1 cellular context compared by ENCODE assay signal in the genomic region with DNA sequence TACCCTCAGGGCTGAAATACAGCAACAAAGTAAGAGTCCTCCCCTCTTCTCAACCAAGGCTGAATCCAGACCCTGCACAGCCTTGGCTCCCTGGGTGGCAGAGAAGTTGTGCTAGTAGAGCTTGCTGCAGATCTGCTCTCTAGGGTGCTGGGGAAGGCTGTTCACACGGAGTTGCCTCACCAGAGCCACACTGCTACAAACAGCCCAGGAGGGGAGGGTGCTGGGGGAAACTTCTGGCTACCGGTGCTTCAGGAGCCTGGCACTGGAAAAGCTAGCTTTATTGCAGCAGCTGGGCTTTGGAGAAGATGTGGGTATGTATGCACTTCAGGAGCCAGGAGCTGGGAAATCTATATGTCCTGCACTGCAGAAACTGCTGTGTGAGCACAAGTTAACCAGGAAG.
TF ChIP-seq lines count a peak whose summit lies in the region.

No MANE protein-coding gene starts in this region.

TF ChIP-seq in K562, 482 proteins besides CTCF, POLR2A, EP300 and RAD21 (continued from another document):
- TF ChIP-seq RBM25 (IDR thresholded peaks at IDR 0.05; ENCODE audit: low read depth, low read length, severe bottlenecking) (no peak), ZFPM2 (CRISPR knock-in tag; IDR thresholded peaks at IDR 0.05) (no peak), TEAD4 (IDR thresholded peaks at IDR 0.05; ENCODE audit: low read length) (no peak), TEAD4 (CRISPR knock-in tag; IDR thresholded peaks at IDR 0.05; ENCODE audit: borderline replicate concordance) (no peak)
- TF ChIP-seq, protein P1, sequence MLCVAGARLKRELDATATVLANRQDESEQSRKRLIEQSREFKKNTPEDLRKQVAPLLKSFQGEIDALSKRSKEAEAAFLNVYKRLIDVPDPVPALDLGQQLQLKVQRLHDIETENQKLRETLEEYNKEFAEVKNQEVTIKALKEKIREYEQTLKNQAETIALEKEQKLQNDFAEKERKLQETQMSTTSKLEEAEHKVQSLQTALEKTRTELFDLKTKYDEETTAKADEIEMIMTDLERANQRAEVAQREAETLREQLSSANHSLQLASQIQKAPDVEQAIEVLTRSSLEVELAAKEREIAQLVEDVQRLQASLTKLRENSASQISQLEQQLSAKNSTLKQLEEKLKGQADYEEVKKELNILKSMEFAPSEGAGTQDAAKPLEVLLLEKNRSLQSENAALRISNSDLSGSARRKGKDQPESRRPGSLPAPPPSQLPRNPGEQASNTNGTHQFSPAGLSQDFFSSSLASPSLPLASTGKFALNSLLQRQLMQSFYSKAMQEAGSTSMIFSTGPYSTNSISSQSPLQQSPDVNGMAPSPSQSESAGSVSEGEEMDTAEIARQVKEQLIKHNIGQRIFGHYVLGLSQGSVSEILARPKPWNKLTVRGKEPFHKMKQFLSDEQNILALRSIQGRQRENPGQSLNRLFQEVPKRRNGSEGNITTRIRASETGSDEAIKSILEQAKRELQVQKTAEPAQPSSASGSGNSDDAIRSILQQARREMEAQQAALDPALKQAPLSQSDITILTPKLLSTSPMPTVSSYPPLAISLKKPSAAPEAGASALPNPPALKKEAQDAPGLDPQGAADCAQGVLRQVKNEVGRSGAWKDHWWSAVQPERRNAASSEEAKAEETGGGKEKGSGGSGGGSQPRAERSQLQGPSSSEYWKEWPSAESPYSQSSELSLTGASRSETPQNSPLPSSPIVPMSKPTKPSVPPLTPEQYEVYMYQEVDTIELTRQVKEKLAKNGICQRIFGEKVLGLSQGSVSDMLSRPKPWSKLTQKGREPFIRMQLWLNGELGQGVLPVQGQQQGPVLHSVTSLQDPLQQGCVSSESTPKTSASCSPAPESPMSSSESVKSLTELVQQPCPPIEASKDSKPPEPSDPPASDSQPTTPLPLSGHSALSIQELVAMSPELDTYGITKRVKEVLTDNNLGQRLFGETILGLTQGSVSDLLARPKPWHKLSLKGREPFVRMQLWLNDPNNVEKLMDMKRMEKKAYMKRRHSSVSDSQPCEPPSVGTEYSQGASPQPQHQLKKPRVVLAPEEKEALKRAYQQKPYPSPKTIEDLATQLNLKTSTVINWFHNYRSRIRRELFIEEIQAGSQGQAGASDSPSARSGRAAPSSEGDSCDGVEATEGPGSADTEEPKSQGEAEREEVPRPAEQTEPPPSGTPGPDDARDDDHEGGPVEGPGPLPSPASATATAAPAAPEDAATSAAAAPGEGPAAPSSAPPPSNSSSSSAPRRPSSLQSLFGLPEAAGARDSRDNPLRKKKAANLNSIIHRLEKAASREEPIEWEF (CRISPR knock-in tag; IDR thresholded peaks at IDR 0.05) = no peak
- TF ChIP-seq, protein P2, sequence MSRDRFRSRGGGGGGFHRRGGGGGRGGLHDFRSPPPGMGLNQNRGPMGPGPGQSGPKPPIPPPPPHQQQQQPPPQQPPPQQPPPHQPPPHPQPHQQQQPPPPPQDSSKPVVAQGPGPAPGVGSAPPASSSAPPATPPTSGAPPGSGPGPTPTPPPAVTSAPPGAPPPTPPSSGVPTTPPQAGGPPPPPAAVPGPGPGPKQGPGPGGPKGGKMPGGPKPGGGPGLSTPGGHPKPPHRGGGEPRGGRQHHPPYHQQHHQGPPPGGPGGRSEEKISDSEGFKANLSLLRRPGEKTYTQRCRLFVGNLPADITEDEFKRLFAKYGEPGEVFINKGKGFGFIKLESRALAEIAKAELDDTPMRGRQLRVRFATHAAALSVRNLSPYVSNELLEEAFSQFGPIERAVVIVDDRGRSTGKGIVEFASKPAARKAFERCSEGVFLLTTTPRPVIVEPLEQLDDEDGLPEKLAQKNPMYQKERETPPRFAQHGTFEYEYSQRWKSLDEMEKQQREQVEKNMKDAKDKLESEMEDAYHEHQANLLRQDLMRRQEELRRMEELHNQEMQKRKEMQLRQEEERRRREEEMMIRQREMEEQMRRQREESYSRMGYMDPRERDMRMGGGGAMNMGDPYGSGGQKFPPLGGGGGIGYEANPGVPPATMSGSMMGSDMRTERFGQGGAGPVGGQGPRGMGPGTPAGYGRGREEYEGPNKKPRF (IDR thresholded peaks at IDR 0.05; ENCODE audit: low read depth, low read length) = no peak
